10 cellular contexts compared by ENCODE assay signal in genomic region chr14:34665785-34666425, GRCh38. TPM values are rescaled to one million over a fixed set of nuclear protein-coding genes. Genes with fewer than 3 reads are reported as not detected.
DNase-seq lines count a peak whose midpoint lies in the region; ATAC-seq and TF ChIP-seq lines count a peak whose summit lies in the region.
"Had no signal": no experiment of that assay in that cellular context is flagged by ENCODE, and none has a peak within 500 bp of the region (broad histone marks: within the 10 kb centered on the region; RNA-seq: fewer than 3 reads in every experiment).

No MANE protein-coding gene starts in this region.

- in situ Hi-C loops in astrocyte of the spinal cord (cut with HindIII; ENCODE audit: low sequenced_read_pairs): no loop called here

- no peak overlapping the region for H3K4me3 Mint-ChIP-seq in CD8-positive, alpha-beta T cell

- H3K4me1 ChIP-seq in CD8-positive, alpha-beta T cell (ENCODE audit: insufficient read depth, low read length): peaks cover 11% of the 10 kb centered on the region
- no peaks in the 10 kb centered on the region for H3K4me1 ChIP-seq in lower lobe of right lung

- intact Hi-C loops in CD8-positive, alpha-beta T cell (cut with DNase I, micrococcal nuclease): no loop called here
- intact Hi-C loops in lower lobe of right lung (cut with DNase I): no loop called here

- no peaks in the 10 kb centered on the region for H3K27me3 Mint-ChIP-seq in CD8-positive, alpha-beta T cell (ENCODE audit: low read depth)

- POLR2A ChIA-PET in CD8-positive, alpha-beta T cell (lab: Charles Lee): no interaction called here

- H3K27ac ChIP-seq in CD8-positive, alpha-beta T cell (ENCODE audit: low read depth, low read length): no peak overlapping the region
- peak overlapping the region; percentile 11 for H3K27ac ChIP-seq in lower lobe of right lung

- H3K36me3 Mint-ChIP-seq in CD8-positive, alpha-beta T cell: peaks cover 2% of the 10 kb centered on the region

- CTCF ChIA-PET in CD8-positive, alpha-beta T cell (lab: Charles Lee): no interaction called here

- peaks cover 3% of the 10 kb centered on the region for H3K9me3 Mint-ChIP-seq in CD8-positive, alpha-beta T cell

- peak overlapping the region; percentile 66 for H3K27ac Mint-ChIP-seq in CD8-positive, alpha-beta T cell

- DNase-seq in CD8-positive, alpha-beta T cell: peak in 3 of 7 experiments; percentile 10 to 24 (median 12)
- DNase-seq in LNCaP clone FGC (ENCODE audit: low read depth) (peak; percentile 28), astrocyte of the spinal cord (ENCODE audit: low read depth, low spot score) (peak; percentile 89), lower lobe of right lung (no peak), D341Med (ENCODE audit: low spot score) (no peak)
- DNase-seq in activated T-cell treated with anti-CD3 and anti-CD28 coated beads, Interleukin-2, amount 50 U/mL, for 1 hour: no peak
- DNase-seq: amygdala, NCI-H2107 had no signal

- ATAC-seq in CD8-positive, alpha-beta T cell: peak; percentile 49
- ATAC-seq in lower lobe of right lung (no peak), GM19023 (IDR thresholded peaks at IDR 0.05; ENCODE audit: unreplicated experiment) (no peak), HG02852 (IDR thresholded peaks at IDR 0.05; ENCODE audit: unreplicated experiment) (no peak)

- H3K4me1 Mint-ChIP-seq in CD8-positive, alpha-beta T cell (ENCODE audit: low read depth): peaks cover 13% of the 10 kb centered on the region

- no peaks in the 10 kb centered on the region for H3K27me3 ChIP-seq in CD8-positive, alpha-beta T cell (ENCODE audit: insufficient read depth, low read length)
- H3K27me3 ChIP-seq in lower lobe of right lung (ENCODE audit: low read depth): no peaks in the 10 kb centered on the region

- H3K4me3 ChIP-seq in CD8-positive, alpha-beta T cell (ENCODE audit: low read depth, low read length): no peak overlapping the region
- H3K4me3 ChIP-seq in LNCaP clone FGC (ENCODE audit: low read depth, low read length): no peak overlapping the region
- H3K4me3 ChIP-seq in astrocyte of the spinal cord (ENCODE audit: low read depth, low read length): no peak overlapping the region
- no peak overlapping the region for H3K4me3 ChIP-seq in lower lobe of right lung

- H3K9me3 ChIP-seq in CD8-positive, alpha-beta T cell (ENCODE audit: low read length): no peaks in the 10 kb centered on the region
- H3K9me3 ChIP-seq in lower lobe of right lung: no peaks in the 10 kb centered on the region

- TF ChIP-seq CTCF in CD8-positive, alpha-beta T cell (IDR thresholded peaks at IDR 0.05): no peak
- no peak for TF ChIP-seq CTCF in LNCaP clone FGC (IDR thresholded peaks at IDR 0.05; ENCODE audit: control insufficient read depth, extremely low read depth, insufficient read depth)
- no peak for TF ChIP-seq CTCF in astrocyte of the spinal cord (IDR thresholded peaks at IDR 0.05; ENCODE audit: low read depth, low read length)
- TF ChIP-seq CTCF in lower lobe of right lung (IDR thresholded peaks at IDR 0.05): no peak

- H3K36me3 ChIP-seq in CD8-positive, alpha-beta T cell (ENCODE audit: insufficient read depth, low read length): no peaks in the 10 kb centered on the region
- H3K36me3 ChIP-seq in lower lobe of right lung: no peaks in the 10 kb centered on the region

RNA-seq across cellular contexts. Expression of gene SNX6, which starts 36.0 kb away (rescaled TPM):
- 10 to 100 TPM; 51.2 to 53.5 TPM for total RNA-seq in CD8-positive, alpha-beta T cell
- 70.7 TPM for total RNA-seq in lower lobe of right lung

RNA-seq across cellular contexts. Expression of gene CFL2, which starts 48.5 kb away (rescaled TPM):
- total RNA-seq in CD8-positive, alpha-beta T cell: 10 to 100 TPM; 35.1 to 35.4 TPM
- 34.6 TPM for total RNA-seq in lower lobe of right lung

Comparison
In these comparisons a context has a peak if more than half of its experiments do, and no peak if none do; other contexts are left out.
1. DNase-seq: peak in LNCaP clone FGC (single experiment) and astrocyte of the spinal cord (single experiment); none in lower lobe of right lung (single experiment), D341Med (single experiment) and activated T-cell treated with anti-CD3 and anti-CD28 coated beads, Interleukin-2, amount 50 U/mL, for 1 hour (single experiment).